Comparison of ENCODE assay signal across 20 cellular contexts in genomic region chr7:158055726-158056510, GRCh38.
DNase-seq lines count a peak whose midpoint lies in the region; ATAC-seq and TF ChIP-seq lines count a peak whose summit lies in the region.
"Had no signal": no experiment of that assay in that cellular context is flagged by ENCODE, and none has a peak within 500 bp of the region (broad histone marks: within the 10 kb centered on the region; RNA-seq: fewer than 3 reads in every experiment).

No MANE protein-coding gene starts in this region.

- no peak for TF ChIP-seq CTCF in sigmoid colon (IDR thresholded peaks at IDR 0.05)
- TF ChIP-seq CTCF in esophagus squamous epithelium (IDR thresholded peaks at IDR 0.05), result no peak

- H3K27ac ChIP-seq in sigmoid colon (no peak overlapping the region), esophagus squamous epithelium (no peak overlapping the region)
- H3K27ac ChIP-seq: 22Rv1, A549, BLaER1 had no signal

- H3K36me3 ChIP-seq in sigmoid colon (no peaks in the 10 kb centered on the region), esophagus squamous epithelium (no peaks in the 10 kb centered on the region)
- H3K36me3 ChIP-seq: BLaER1 had no signal

- no peaks in the 10 kb centered on the region for H3K4me1 Mint-ChIP-seq in activated T-cell treated with anti-CD3 and anti-CD28 coated beads, Interleukin-2, amount 50 U/mL, for 72 hours (ENCODE audit: low read depth)
- no peaks in the 10 kb centered on the region for H3K4me1 Mint-ChIP-seq in T-helper 17 cell
- H3K4me1 Mint-ChIP-seq: CD14-positive monocyte; CD4-positive, alpha-beta memory T cell had no signal

- H3K4me1 ChIP-seq in sigmoid colon (no peaks in the 10 kb centered on the region), esophagus squamous epithelium (no peaks in the 10 kb centered on the region)
- H3K4me1 ChIP-seq: A549 had no signal

- TF ChIP-seq POLR2A in sigmoid colon (IDR thresholded peaks at IDR 0.05) (no peak), esophagus squamous epithelium (IDR thresholded peaks at IDR 0.05) (no peak)

- 89 to 90% methylated on average over 17 of the region's 17 CpGs for WGBS in sigmoid colon, 2 donors
- WGBS in esophagus squamous epithelium, 2 donors, result 85% methylated on average over 12 to 16 of the region's 17 CpGs

- H3K27me3 ChIP-seq in sigmoid colon, result no peaks in the 10 kb centered on the region
- H3K27me3 ChIP-seq in esophagus squamous epithelium, result no peaks in the 10 kb centered on the region
- H3K27me3 ChIP-seq: BLaER1 had no signal

- H3K4me3 Mint-ChIP-seq in activated T-cell treated with anti-CD3 and anti-CD28 coated beads, Interleukin-2, amount 50 U/mL, for 72 hours, result no peak overlapping the region
- H3K4me3 Mint-ChIP-seq in T-helper 17 cell, result peak overlapping the region; percentile 1
- H3K4me3 Mint-ChIP-seq: CD14-positive monocyte, HFFc6 had no signal

- no peak for TF ChIP-seq EP300 in sigmoid colon (IDR thresholded peaks at IDR 0.05)

- no peaks in the 10 kb centered on the region for H3K27me3 Mint-ChIP-seq in activated T-cell treated with anti-CD3 and anti-CD28 coated beads, Interleukin-2, amount 50 U/mL, for 72 hours (ENCODE audit: low read depth)
- no peaks in the 10 kb centered on the region for H3K27me3 Mint-ChIP-seq in T-helper 17 cell
- H3K27me3 Mint-ChIP-seq: CD4-positive, alpha-beta memory T cell had no signal

- DNase-seq in activated T-cell treated with anti-CD3 and anti-CD28 coated beads, Interleukin-2, amount 50 U/mL, for 1 hour, result peak; percentile 8
- no peak for DNase-seq in activated T-cell treated with anti-CD3 and anti-CD28 coated beads, Interleukin-2, amount 50 U/mL, for 72 hours
- DNase-seq in T-helper 17 cell (no peak), mesenteric fat pad (ENCODE audit: low spot score) (peak; percentile 65), sigmoid colon (peak; percentile 34), AG20443 (ENCODE audit: low spot score) (no peak), esophagus squamous epithelium (lab: John Stamatoyannopoulos, UW) (no peak)
- DNase-seq in activated CD4-positive, alpha-beta T cell treated with anti-CD3 and anti-CD28 coated beads for 1 hour, result no peak
- DNase-seq: CD4-positive, alpha-beta memory T cell; DMS153; DMS79; GDM1; GOT3; H7; HFFc6 had no signal

- intact Hi-C loops in sigmoid colon (cut with DNase I) (no loop called here), esophagus squamous epithelium (cut with DNase I) (no loop called here)

- H3K36me3 Mint-ChIP-seq in activated T-cell treated with anti-CD3 and anti-CD28 coated beads, Interleukin-2, amount 50 U/mL, for 72 hours (ENCODE audit: insufficient read depth in 2 of 2), result no peaks in the 10 kb centered on the region
- no peaks in the 10 kb centered on the region for H3K36me3 Mint-ChIP-seq in T-helper 17 cell (ENCODE audit: low read depth)
- H3K36me3 Mint-ChIP-seq: CD14-positive monocyte; CD4-positive, alpha-beta memory T cell had no signal

- no peaks in the 10 kb centered on the region for H3K9me3 Mint-ChIP-seq in activated T-cell treated with anti-CD3 and anti-CD28 coated beads, Interleukin-2, amount 50 U/mL, for 72 hours
- H3K9me3 Mint-ChIP-seq: CD4-positive, alpha-beta memory T cell had no signal

- no peak overlapping the region for H3K4me3 ChIP-seq in sigmoid colon
- no peak overlapping the region for H3K4me3 ChIP-seq in esophagus squamous epithelium
- H3K4me3 ChIP-seq: A549, BLaER1 had no signal

- no peak for ATAC-seq in activated T-cell treated with anti-CD3 and anti-CD28 coated beads, Interleukin-2, amount 50 U/mL, for 72 hours (replicated peaks in 1 of 2)
- ATAC-seq in T-helper 17 cell, result no peak
- ATAC-seq: HCT116 had no signal

- no peak overlapping the region for H3K27ac Mint-ChIP-seq in activated T-cell treated with anti-CD3 and anti-CD28 coated beads, Interleukin-2, amount 50 U/mL, for 72 hours
- H3K27ac Mint-ChIP-seq in T-helper 17 cell, result no peak overlapping the region
- H3K27ac Mint-ChIP-seq: CD14-positive monocyte; CD4-positive, alpha-beta memory T cell; HFFc6 had no signal

- H3K9me3 ChIP-seq in T-helper 17 cell (ENCODE audit: control insufficient read depth, low read length, poor library complexity, severe bottlenecking), result no peaks in the 10 kb centered on the region
- H3K9me3 ChIP-seq in sigmoid colon, result no peaks in the 10 kb centered on the region
- H3K9me3 ChIP-seq in esophagus squamous epithelium, result no peaks in the 10 kb centered on the region

Comparison
In these comparisons a context has a peak if more than half of its experiments do, and no peak if none do; other contexts are left out.
1. DNase-seq: peak in activated T-cell treated with anti-CD3 and anti-CD28 coated beads, Interleukin-2, amount 50 U/mL, for 1 hour (single experiment), mesenteric fat pad (single experiment) and sigmoid colon (single experiment); none in activated T-cell treated with anti-CD3 and anti-CD28 coated beads, Interleukin-2, amount 50 U/mL, for 72 hours (0 of 2), T-helper 17 cell (0 of 3), AG20443 (single experiment), activated CD4-positive, alpha-beta T cell treated with anti-CD3 and anti-CD28 coated beads for 1 hour (single experiment) and esophagus squamous epithelium (single experiment).